ENCODE assay signal across 1 cellular context in genomic region chr17:44540246-44541084, GRCh38.
A peak's percentile ranks its signal among the peaks of the same experiment; 100 is the strongest.
TF ChIP-seq lines count a peak whose summit lies in the region.

No MANE protein-coding gene starts in this region.

TF ChIP-seq in K562, 482 proteins besides CTCF, POLR2A, EP300 and RAD21:
- TF ChIP-seq PPARD (CRISPR knock-in tag; IDR thresholded peaks at IDR 0.05): no peak
- TF ChIP-seq ARID2 (IDR thresholded peaks at IDR 0.05): no peak
- TF ChIP-seq SAFB2 (IDR thresholded peaks at IDR 0.05; ENCODE audit: borderline replicate concordance, low read depth, low read length, severe bottlenecking): no peak
- no peak for TF ChIP-seq HBP1 (CRISPR knock-in tag; IDR thresholded peaks at IDR 0.05)
- no peak for TF ChIP-seq ZBTB49 (CRISPR knock-in tag; IDR thresholded peaks at IDR 0.05; ENCODE audit: borderline replicate concordance)
- TF ChIP-seq ZC3H11A (IDR thresholded peaks at IDR 0.05; ENCODE audit: low read depth, low read length): no peak
- TF ChIP-seq ZBTB43 (CRISPR knock-in tag; IDR thresholded peaks at IDR 0.05): no peak
- TF ChIP-seq NR2C2 (CRISPR knock-in tag; IDR thresholded peaks at IDR 0.05): no peak
- TF ChIP-seq NR2C2 (tag; IDR thresholded peaks at IDR 0.05): no peak
- TF ChIP-seq GATA2 (CRISPR knock-in tag; IDR thresholded peaks at IDR 0.05): no peak
- TF ChIP-seq HDAC2 (IDR thresholded peaks at IDR 0.05): peak; percentile 61; the same call in 1 of the 2 replicates
- TF ChIP-seq HDGF (IDR thresholded peaks at IDR 0.05): no peak
- no peak for TF ChIP-seq ZNF655 (CRISPR knock-in tag; IDR thresholded peaks at IDR 0.05)
- TF ChIP-seq ZBTB1 (CRISPR knock-in tag; IDR thresholded peaks at IDR 0.05; ENCODE audit: borderline replicate concordance, low read depth): no peak
- TF ChIP-seq RBM25 (IDR thresholded peaks at IDR 0.05; ENCODE audit: low read depth, low read length, severe bottlenecking): peak; percentile 91
- TF ChIP-seq CBFA2T3 (IDR thresholded peaks at IDR 0.05): no peak
- TF ChIP-seq MEIS2 (IDR thresholded peaks at IDR 0.05; ENCODE audit: partially characterized antibody): no peak
- TF ChIP-seq PHB (CRISPR knock-in tag; IDR thresholded peaks at IDR 0.05): no peak
- no peak for TF ChIP-seq ZNF217 (CRISPR knock-in tag; IDR thresholded peaks at IDR 0.05)
- TF ChIP-seq FOSL1 (tag; conservative IDR thresholded peaks at IDR 0.05): no peak
- no peak for TF ChIP-seq RUNX1 (IDR thresholded peaks at IDR 0.05; ENCODE audit: low read depth)
- no peak for TF ChIP-seq ZNF133 (CRISPR knock-in tag; IDR thresholded peaks at IDR 0.05)
- TF ChIP-seq EGR1 (conservative IDR thresholded peaks at IDR 0.05): no peak
- no peak for TF ChIP-seq HOXB6 (CRISPR knock-in tag; IDR thresholded peaks at IDR 0.05; ENCODE audit: borderline replicate concordance)
- TF ChIP-seq SMARCA5 (IDR thresholded peaks at IDR 0.05): peak; percentile 74
- no peak for TF ChIP-seq HNRNPK (IDR thresholded peaks at IDR 0.05; ENCODE audit: low read depth, low read length, poor library complexity, severe bottlenecking)
- no peak for TF ChIP-seq MYBL2 (IDR thresholded peaks at IDR 0.05; ENCODE audit: low read depth)
- TF ChIP-seq MYBL2 (CRISPR knock-in tag; IDR thresholded peaks at IDR 0.05; ENCODE audit: borderline replicate concordance): no peak
- no peak for TF ChIP-seq SOX6 (IDR thresholded peaks at IDR 0.05)
- TF ChIP-seq TBP (optimal IDR thresholded peaks at IDR 0.05; ENCODE audit: low read depth, low read length): no peak
- no peak for TF ChIP-seq CBFB (CRISPR knock-in tag; IDR thresholded peaks at IDR 0.05)
- peak; percentile 92 for TF ChIP-seq ADNP (tag; IDR thresholded peaks at IDR 0.05)
- TF ChIP-seq NR3C1 (CRISPR knock-in tag; IDR thresholded peaks at IDR 0.05): no peak
- no peak for TF ChIP-seq ATF6 (CRISPR knock-in tag; IDR thresholded peaks at IDR 0.05)
- TF ChIP-seq DACH1 (IDR thresholded peaks at IDR 0.05; ENCODE audit: partially characterized antibody): no peak
- no peak for TF ChIP-seq NCOR1 (IDR thresholded peaks at IDR 0.05)
- TF ChIP-seq GABPB2 (CRISPR knock-in tag; conservative IDR thresholded peaks at IDR 0.05): no peak
- no peak for TF ChIP-seq ASH1L (IDR thresholded peaks at IDR 0.05; ENCODE audit: borderline replicate concordance, low read depth, partially characterized antibody)
- TF ChIP-seq TAF15 (IDR thresholded peaks at IDR 0.05; ENCODE audit: low read depth, low read length): no peak
- peak; percentile 91 for TF ChIP-seq BCOR (IDR thresholded peaks at IDR 0.05)
- TF ChIP-seq BDP1 (IDR thresholded peaks at IDR 0.05; ENCODE audit: insufficient read depth, insufficient read length): no peak
- TF ChIP-seq KDM1A (IDR thresholded peaks at IDR 0.05): peak in 1 of 2 experiments; percentile 72; a peak in 2 of 4 replicates
- TF ChIP-seq ZNF696 (CRISPR knock-in tag; conservative IDR thresholded peaks at IDR 0.05): no peak
- no peak for TF ChIP-seq YBX1 (IDR thresholded peaks at IDR 0.05)
- TF ChIP-seq RCOR1 (IDR thresholded peaks at IDR 0.05; ENCODE audit: borderline replicate concordance in 1 of 2, low read depth in 2 of 2, low read length in 2 of 2): peak in 1 of 2 experiments; percentile 57; a peak in 1 of 4 replicates
- TF ChIP-seq STAT6 (CRISPR knock-in tag; IDR thresholded peaks at IDR 0.05): no peak
- no peak for TF ChIP-seq RHOXF2B (CRISPR knock-in tag; conservative IDR thresholded peaks at IDR 0.05)
- TF ChIP-seq CCNT2 (IDR thresholded peaks at IDR 0.05; ENCODE audit: borderline replicate concordance, extremely low read depth, insufficient read length, low read depth, low read length): no peak
- TF ChIP-seq CEBPB (tag; IDR thresholded peaks at IDR 0.05): no peak
TF ChIP-seq in K562: peak in this region for 7.
